1 cellular context compared by ENCODE assay signal in the genomic region with DNA sequence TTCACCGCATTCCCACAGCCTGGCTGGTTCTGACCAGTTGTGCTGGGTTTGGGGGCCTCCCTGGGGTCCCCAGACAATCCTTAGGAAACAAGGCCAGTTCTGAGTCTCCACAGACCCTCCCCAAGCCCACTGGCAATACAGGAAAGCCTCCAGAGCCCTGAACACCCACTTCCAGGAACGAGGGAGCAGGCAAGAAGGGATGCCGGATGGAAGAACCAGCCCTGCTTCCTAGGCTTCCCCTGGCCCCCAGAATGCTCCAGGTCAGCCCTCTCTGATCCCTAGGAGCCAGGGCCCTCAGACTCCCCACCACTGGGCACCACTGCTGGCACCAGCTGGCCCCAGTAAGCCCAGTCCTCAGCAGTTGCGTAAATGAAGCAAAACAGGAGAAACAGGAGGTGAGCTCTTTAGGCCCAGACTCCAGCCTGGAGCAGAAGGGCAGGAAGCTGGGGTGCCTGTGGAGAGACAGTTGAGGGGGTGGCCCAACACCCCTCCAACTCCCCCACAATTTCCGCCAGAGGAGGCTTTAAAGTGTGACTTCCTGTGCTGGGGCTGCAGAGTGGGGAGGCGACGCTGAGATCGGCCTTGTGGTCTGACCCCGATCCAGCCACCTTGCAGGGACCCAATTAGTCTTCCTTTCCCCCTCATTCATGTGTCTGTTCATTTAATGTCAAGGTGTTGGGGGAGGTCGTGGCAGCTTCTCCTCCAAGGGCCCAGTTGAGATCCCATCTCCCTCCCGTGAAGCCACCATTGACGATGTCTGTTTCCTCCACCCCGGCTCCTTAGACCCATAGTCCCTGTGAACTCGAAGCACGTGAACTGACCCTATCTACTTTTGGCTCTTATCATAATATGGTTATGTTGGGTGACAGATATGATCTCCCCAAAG.
TF ChIP-seq lines count a peak whose summit lies in the region.

No MANE protein-coding gene starts in this region.

TF ChIP-seq in HepG2, 621 proteins besides CTCF, POLR2A, EP300 and RAD21 (continued from another document and continues in another):
- TF ChIP-seq, protein P1, sequence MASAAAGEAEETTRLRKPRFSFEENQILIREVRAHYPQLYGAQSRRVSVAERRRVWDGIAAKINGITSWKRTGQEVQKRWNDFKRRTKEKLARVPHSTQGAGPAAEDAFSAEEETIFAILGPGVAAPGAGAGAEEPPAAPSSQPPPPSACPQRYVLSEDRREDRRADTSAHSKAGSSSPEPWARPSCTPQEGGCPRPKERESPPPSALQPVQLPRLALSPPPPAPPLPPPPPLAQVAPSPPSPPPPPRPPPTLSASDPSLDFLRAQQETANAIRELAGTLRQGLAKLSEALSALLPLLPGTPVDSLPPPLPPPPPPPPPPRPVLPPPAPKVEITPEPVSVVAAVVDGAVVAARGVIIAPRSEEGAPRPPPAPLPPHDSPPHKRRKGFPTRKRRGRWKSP (CRISPR knock-in tag; IDR thresholded peaks at IDR 0.05) = 0 out of 2 replicates have a peak, but pooled peaks have one; percentile 36
- TF ChIP-seq NFATC3 (CRISPR knock-in tag; IDR thresholded peaks at IDR 0.05) (peak; percentile 84; the same call in 1 of the 2 replicates), ZNF558 (CRISPR knock-in tag; IDR thresholded peaks at IDR 0.05; ENCODE audit: borderline replicate concordance) (0 out of 2 replicates have a peak, but pooled peaks have one; percentile 43), ZNF747 (CRISPR knock-in tag; IDR thresholded peaks at IDR 0.05; ENCODE audit: borderline replicate concordance) (no peak; the same call in 1 of the 2 replicates), ZNF337 (CRISPR knock-in tag; IDR thresholded peaks at IDR 0.05; ENCODE audit: borderline replicate concordance, low read depth) (peak; percentile 53; the same call in 1 of the 2 replicates), ZNF883 (CRISPR knock-in tag; IDR thresholded peaks at IDR 0.05; ENCODE audit: not compliant biosample characterization) (peak; percentile 65), ZNF292 (CRISPR knock-in tag; IDR thresholded peaks at IDR 0.05; ENCODE audit: borderline replicate concordance, low read depth) (0 out of 2 replicates have a peak, but pooled peaks have one; percentile 6), HOXA9 (CRISPR knock-in tag; IDR thresholded peaks at IDR 0.05; ENCODE audit: borderline replicate concordance) (0 out of 2 replicates have a peak, but pooled peaks have one; percentile 21), ZNF556 (CRISPR knock-in tag; IDR thresholded peaks at IDR 0.05; ENCODE audit: borderline replicate concordance) (peak; percentile 9; the same call in 1 of the 2 replicates), ZNF138 (CRISPR knock-in tag; IDR thresholded peaks at IDR 0.05; ENCODE audit: low read depth) (no peak), RBM22 (optimal IDR thresholded peaks at IDR 0.05; ENCODE audit: low read length) (peak; percentile 88), ZNF44 (CRISPR knock-in tag; IDR thresholded peaks at IDR 0.05) (0 out of 2 replicates have a peak, but pooled peaks have one; percentile 75), PHF8 (CRISPR knock-in tag; IDR thresholded peaks at IDR 0.05) (0 out of 2 replicates have a peak, but pooled peaks have one; percentile 28), MED1 (CRISPR knock-in tag; IDR thresholded peaks at IDR 0.05) (0 out of 2 replicates have a peak, but pooled peaks have one; percentile 14), ZNF674 (CRISPR knock-in tag; IDR thresholded peaks at IDR 0.05; ENCODE audit: low read depth) (0 out of 2 replicates have a peak, but pooled peaks have one; percentile 82), SIN3B (IDR thresholded peaks at IDR 0.05; ENCODE audit: low read length) (no peak), ZNF749 (CRISPR knock-in tag; IDR thresholded peaks at IDR 0.05; ENCODE audit: borderline replicate concordance) (peak; percentile 33; the same call in 1 of the 2 replicates), MZF1 (CRISPR knock-in tag; IDR thresholded peaks at IDR 0.05; ENCODE audit: borderline replicate concordance) (no peak), ZNF547 (CRISPR knock-in tag; IDR thresholded peaks at IDR 0.05) (peak; percentile 71; the same call in 1 of the 2 replicates), MAZ (IDR thresholded peaks at IDR 0.05; ENCODE audit: borderline replicate concordance, low read depth, low read length) (no peak), MAZ (CRISPR knock-in tag; IDR thresholded peaks at IDR 0.05; ENCODE audit: low read depth) (0 out of 2 replicates have a peak, but pooled peaks have one; percentile 21), AKAP8 (CRISPR knock-in tag; IDR thresholded peaks at IDR 0.05) (0 out of 2 replicates have a peak, but pooled peaks have one; percentile 21), CBFB (CRISPR knock-in tag; IDR thresholded peaks at IDR 0.05) (no peak), TBX2 (CRISPR knock-in tag; IDR thresholded peaks at IDR 0.05; ENCODE audit: borderline replicate concordance) (peak; percentile 74), ZNF20 (CRISPR knock-in tag; IDR thresholded peaks at IDR 0.05) (no peak), PCBP1 (IDR thresholded peaks at IDR 0.05; ENCODE audit: borderline replicate concordance, low read depth, low read length) (0 out of 2 replicates have a peak, but pooled peaks have one; percentile 23)
- TF ChIP-seq, protein P2, sequence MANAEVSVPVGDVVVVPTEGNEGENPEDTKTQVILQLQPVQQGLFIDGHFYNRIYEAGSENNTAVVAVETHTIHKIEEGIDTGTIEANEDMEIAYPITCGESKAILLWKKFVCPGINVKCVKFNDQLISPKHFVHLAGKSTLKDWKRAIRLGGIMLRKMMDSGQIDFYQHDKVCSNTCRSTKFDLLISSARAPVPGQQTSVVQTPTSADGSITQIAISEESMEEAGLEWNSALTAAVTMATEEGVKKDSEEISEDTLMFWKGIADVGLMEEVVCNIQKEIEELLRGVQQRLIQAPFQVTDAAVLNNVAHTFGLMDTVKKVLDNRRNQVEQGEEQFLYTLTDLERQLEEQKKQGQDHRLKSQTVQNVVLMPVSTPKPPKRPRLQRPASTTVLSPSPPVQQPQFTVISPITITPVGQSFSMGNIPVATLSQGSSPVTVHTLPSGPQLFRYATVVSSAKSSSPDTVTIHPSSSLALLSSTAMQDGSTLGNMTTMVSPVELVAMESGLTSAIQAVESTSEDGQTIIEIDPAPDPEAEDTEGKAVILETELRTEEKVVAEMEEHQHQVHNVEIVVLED (CRISPR knock-in tag; IDR thresholded peaks at IDR 0.05; ENCODE audit: borderline replicate concordance) = peak; percentile 40; the same call in 1 of the 2 replicates
- TF ChIP-seq, protein P3, sequence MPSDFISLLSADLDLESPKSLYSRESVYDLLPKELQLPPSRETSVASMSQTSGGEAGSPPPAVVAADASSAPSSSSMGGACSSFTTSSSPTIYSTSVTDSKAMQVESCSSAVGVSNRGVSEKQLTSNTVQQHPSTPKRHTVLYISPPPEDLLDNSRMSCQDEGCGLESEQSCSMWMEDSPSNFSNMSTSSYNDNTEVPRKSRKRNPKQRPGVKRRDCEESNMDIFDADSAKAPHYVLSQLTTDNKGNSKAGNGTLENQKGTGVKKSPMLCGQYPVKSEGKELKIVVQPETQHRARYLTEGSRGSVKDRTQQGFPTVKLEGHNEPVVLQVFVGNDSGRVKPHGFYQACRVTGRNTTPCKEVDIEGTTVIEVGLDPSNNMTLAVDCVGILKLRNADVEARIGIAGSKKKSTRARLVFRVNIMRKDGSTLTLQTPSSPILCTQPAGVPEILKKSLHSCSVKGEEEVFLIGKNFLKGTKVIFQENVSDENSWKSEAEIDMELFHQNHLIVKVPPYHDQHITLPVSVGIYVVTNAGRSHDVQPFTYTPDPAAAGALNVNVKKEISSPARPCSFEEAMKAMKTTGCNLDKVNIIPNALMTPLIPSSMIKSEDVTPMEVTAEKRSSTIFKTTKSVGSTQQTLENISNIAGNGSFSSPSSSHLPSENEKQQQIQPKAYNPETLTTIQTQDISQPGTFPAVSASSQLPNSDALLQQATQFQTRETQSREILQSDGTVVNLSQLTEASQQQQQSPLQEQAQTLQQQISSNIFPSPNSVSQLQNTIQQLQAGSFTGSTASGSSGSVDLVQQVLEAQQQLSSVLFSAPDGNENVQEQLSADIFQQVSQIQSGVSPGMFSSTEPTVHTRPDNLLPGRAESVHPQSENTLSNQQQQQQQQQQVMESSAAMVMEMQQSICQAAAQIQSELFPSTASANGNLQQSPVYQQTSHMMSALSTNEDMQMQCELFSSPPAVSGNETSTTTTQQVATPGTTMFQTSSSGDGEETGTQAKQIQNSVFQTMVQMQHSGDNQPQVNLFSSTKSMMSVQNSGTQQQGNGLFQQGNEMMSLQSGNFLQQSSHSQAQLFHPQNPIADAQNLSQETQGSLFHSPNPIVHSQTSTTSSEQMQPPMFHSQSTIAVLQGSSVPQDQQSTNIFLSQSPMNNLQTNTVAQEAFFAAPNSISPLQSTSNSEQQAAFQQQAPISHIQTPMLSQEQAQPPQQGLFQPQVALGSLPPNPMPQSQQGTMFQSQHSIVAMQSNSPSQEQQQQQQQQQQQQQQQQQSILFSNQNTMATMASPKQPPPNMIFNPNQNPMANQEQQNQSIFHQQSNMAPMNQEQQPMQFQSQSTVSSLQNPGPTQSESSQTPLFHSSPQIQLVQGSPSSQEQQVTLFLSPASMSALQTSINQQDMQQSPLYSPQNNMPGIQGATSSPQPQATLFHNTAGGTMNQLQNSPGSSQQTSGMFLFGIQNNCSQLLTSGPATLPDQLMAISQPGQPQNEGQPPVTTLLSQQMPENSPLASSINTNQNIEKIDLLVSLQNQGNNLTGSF (CRISPR knock-in tag; IDR thresholded peaks at IDR 0.05) = no peak
- TF ChIP-seq, protein P4, sequence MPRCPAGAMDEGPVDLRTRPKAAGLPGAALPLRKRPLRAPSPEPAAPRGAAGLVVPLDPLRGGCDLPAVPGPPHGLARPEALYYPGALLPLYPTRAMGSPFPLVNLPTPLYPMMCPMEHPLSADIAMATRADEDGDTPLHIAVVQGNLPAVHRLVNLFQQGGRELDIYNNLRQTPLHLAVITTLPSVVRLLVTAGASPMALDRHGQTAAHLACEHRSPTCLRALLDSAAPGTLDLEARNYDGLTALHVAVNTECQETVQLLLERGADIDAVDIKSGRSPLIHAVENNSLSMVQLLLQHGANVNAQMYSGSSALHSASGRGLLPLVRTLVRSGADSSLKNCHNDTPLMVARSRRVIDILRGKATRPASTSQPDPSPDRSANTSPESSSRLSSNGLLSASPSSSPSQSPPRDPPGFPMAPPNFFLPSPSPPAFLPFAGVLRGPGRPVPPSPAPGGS (CRISPR knock-in tag; IDR thresholded peaks at IDR 0.05) = peak; percentile 47
- TF ChIP-seq, protein P5, sequence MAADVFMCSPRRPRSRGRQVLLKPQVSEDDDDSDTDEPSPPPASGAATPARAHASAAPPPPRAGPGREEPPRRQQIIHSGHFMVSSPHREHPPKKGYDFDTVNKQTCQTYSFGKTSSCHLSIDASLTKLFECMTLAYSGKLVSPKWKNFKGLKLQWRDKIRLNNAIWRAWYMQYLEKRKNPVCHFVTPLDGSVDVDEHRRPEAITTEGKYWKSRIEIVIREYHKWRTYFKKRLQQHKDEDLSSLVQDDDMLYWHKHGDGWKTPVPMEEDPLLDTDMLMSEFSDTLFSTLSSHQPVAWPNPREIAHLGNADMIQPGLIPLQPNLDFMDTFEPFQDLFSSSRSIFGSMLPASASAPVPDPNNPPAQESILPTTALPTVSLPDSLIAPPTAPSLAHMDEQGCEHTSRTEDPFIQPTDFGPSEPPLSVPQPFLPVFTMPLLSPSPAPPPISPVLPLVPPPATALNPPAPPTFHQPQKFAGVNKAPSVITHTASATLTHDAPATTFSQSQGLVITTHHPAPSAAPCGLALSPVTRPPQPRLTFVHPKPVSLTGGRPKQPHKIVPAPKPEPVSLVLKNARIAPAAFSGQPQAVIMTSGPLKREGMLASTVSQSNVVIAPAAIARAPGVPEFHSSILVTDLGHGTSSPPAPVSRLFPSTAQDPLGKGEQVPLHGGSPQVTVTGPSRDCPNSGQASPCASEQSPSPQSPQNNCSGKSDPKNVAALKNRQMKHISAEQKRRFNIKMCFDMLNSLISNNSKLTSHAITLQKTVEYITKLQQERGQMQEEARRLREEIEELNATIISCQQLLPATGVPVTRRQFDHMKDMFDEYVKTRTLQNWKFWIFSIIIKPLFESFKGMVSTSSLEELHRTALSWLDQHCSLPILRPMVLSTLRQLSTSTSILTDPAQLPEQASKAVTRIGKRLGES (CRISPR knock-in tag; IDR thresholded peaks at IDR 0.05; ENCODE audit: borderline replicate concordance) = no peak
- TF ChIP-seq, protein P6, sequence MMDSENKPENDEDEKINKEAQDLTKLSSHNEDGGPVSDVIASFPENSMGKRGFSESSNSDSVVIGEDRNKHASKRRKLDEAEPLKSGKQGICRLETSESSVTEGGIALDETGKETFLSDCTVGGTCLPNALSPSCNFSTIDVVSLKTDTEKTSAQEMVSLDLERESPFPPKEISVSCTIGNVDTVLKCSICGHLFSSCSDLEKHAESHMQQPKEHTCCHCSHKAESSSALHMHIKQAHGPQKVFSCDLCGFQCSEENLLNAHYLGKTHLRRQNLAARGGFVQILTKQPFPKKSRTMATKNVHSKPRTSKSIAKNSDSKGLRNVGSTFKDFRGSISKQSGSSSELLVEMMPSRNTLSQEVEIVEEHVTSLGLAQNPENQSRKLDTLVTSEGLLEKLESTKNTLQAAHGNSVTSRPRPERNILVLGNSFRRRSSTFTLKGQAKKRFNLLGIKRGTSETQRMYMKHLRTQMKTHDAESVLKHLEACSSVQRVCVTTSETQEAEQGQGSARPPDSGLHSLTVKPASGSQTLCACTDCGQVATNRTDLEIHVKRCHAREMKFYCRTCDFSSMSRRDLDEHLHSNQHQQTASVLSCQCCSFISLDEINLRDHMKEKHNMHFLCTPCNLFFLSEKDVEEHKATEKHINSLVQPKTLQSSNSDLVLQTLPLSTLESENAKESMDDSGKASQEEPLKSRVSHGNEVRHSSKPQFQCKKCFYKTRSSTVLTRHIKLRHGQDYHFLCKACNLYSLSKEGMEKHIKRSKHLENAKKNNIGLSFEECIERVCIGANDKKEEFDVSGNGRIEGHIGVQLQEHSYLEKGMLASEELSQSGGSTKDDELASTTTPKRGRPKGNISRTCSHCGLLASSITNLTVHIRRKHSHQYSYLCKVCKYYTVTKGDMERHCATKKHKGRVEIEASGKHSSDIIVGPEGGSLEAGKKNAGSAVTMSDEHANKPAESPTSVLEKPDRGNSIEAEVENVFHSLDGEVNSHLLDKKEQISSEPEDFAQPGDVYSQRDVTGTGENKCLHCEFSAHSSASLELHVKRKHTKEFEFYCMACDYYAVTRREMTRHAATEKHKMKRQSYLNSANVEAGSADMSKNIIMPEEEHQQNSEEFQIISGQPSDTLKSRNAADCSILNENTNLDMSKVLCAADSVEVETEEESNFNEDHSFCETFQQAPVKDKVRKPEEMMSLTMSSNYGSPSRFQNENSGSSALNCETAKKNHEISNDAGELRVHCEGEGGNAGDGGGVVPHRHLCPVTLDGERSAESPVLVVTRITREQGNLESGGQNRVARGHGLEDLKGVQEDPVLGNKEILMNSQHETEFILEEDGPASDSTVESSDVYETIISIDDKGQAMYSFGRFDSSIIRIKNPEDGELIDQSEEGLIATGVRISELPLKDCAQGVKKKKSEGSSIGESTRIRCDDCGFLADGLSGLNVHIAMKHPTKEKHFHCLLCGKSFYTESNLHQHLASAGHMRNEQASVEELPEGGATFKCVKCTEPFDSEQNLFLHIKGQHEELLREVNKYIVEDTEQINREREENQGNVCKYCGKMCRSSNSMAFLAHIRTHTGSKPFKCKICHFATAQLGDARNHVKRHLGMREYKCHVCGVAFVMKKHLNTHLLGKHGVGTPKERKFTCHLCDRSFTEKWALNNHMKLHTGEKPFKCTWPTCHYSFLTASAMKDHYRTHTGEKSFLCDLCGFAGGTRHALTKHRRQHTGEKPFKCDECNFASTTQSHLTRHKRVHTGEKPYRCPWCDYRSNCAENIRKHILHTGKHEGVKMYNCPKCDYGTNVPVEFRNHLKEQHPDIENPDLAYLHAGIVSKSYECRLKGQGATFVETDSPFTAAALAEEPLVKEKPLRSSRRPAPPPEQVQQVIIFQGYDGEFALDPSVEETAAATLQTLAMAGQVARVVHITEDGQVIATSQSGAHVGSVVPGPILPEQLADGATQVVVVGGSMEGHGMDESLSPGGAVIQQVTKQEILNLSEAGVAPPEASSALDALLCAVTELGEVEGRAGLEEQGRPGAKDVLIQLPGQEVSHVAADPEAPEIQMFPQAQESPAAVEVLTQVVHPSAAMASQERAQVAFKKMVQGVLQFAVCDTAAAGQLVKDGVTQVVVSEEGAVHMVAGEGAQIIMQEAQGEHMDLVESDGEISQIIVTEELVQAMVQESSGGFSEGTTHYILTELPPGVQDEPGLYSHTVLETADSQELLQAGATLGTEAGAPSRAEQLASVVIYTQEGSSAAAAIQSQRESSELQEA (CRISPR knock-in tag; IDR thresholded peaks at IDR 0.05; ENCODE audit: not compliant biosample characterization) = peak; percentile 70
